Comparison of ENCODE assay signal across 9 cellular contexts in genomic region chr11:113412675-113413074, GRCh38. TPM values are rescaled to one million over a fixed set of nuclear protein-coding genes. Genes with fewer than 3 reads are reported as not detected.
"Had no signal": no experiment of that assay in that cellular context is flagged by ENCODE, and none has a peak within 500 bp of the region (broad histone marks: within the 10 kb centered on the region; RNA-seq: fewer than 3 reads in every experiment).

No MANE protein-coding gene starts in this region.

- H3K4me2 ChIP-seq: GM23338 had no signal

- H3K9me3 ChIP-seq: HAP-1 had no signal

- H3K27ac ChIP-seq: GM23248 had no signal

- H3K9ac ChIP-seq: GM23248 had no signal

- H2AFZ ChIP-seq: GM23248, GM23338 had no signal

- H3K4me3 ChIP-seq: GM23248, GM23338, HAP-1 had no signal

- H3K4me1 ChIP-seq: HAP-1 had no signal

- H3K36me3 ChIP-seq: HAP-1 had no signal

- DNase-seq: GM23248, GOT3, H7, H9, HCEC 1CT, HFFc6 had no signal

RNA-seq across cellular contexts. Expression of gene ANKK1, which starts 25.1 kb away (rescaled TPM):
- total RNA-seq: GM23248, H1, H7, HFFc6 had no signal
- polyA plus RNA-seq: GM23248 had no signal
